In genomic region chr14:102953100-102953499, GRCh38 we compare ENCODE assay signal across 17 cellular contexts. TPM values are rescaled to one million over a fixed set of nuclear protein-coding genes. Genes with fewer than 3 reads are reported as not detected.
DNase-seq lines count a peak whose midpoint lies in the region; ATAC-seq, FAIRE-seq and TF ChIP-seq lines count a peak whose summit lies in the region.
"Had no signal": no experiment of that assay in that cellular context is flagged by ENCODE, and none has a peak within 500 bp of the region (broad histone marks: within the 10 kb centered on the region; RNA-seq: fewer than 3 reads in every experiment).

No MANE protein-coding gene starts in this region.

- H2BK5ac ChIP-seq in H1 (ENCODE audit: low read depth, low read length), result peak overlapping the region; percentile 60; the same call in 1 of the 2 replicates

- H3K18ac ChIP-seq in H1 (ENCODE audit: extremely low read depth, low read length), result no peak overlapping the region

- H3K4me1 Mint-ChIP-seq in type B pancreatic cell (ENCODE audit: unreplicated experiment), result no peaks in the 10 kb centered on the region

- H3K9ac ChIP-seq in OCI-LY1 (ENCODE audit: low read length), result peak overlapping the region; percentile 35
- no peak overlapping the region for H3K9ac ChIP-seq in H1 (replicated peaks in 1 of 4; ENCODE audit: extremely low read depth in 1 of 4, low read depth in 3 of 4, low read length in 3 of 4)
- H3K9ac ChIP-seq in smooth muscle cell (ENCODE audit: low read depth), result no peak overlapping the region

- no peak overlapping the region for H3K23ac ChIP-seq in H1 (ENCODE audit: insufficient read length)

- WGBS in H1 (ENCODE audit: extremely low coverage in 1 of 2, insufficient coverage in 1 of 2, insufficient read length in 1 of 2, insufficient replicate concordance in 2 of 2, low coverage in 1 of 2, low lambda C conversion rate in 2 of 2, missing lambda C conversion rate in 1 of 2), 2 experiments, result 92% methylated on average over 15 of the region's 15 CpGs; no CpG with 5 or more reads in 1 of the 2 experiments
- 97% methylated on average over 15 of the region's 15 CpGs for WGBS in smooth muscle cell (ENCODE audit: low lambda C conversion rate)
- WGBS in ovary, 3 donors, result 88 to 95% (median 91%) methylated on average over 15 of the region's 15 CpGs

- H3K27ac ChIP-seq in OCI-LY1 (ENCODE audit: low read depth, low read length, poor library complexity, severe bottlenecking) (peak overlapping the region; percentile 97), H1 (ENCODE audit: low read depth, low read length) (no peak overlapping the region), smooth muscle cell (ENCODE audit: low read depth) (no peak overlapping the region), ovary (no peak overlapping the region)

- TF ChIP-seq CTCF in OCI-LY1 (IDR thresholded peaks at IDR 0.05; ENCODE audit: low read length) (no peak), H1 (IDR thresholded peaks at IDR 0.05; ENCODE audit: control extremely low read depth in 1 of 3, insufficient read depth in 1 of 3, low read depth in 1 of 3, low read length in 3 of 3) (no peak), omental fat pad (IDR thresholded peaks at IDR 0.05) (no peak), smooth muscle cell (IDR thresholded peaks at IDR 0.05; ENCODE audit: borderline replicate concordance, insufficient read depth, poor library complexity, severe bottlenecking) (no peak), ovary (IDR thresholded peaks at IDR 0.05) (no peak), type B pancreatic cell (conservative IDR thresholded peaks at IDR 0.05) (no peak)

- no peak overlapping the region for H2BK120ac ChIP-seq in H1 (replicated peaks; ENCODE audit: low read depth, low read length)

- no peaks in the 10 kb centered on the region for H3K9me2 ChIP-seq in OCI-LY1 (ENCODE audit: low read depth, low read length)

- FAIRE-seq in H1 (lab: Jason Lieb, UNC), result no peak
- FAIRE-seq: A204.1, GM12878, HTR-8/SVneo had no signal

- no peak overlapping the region for H3K4ac ChIP-seq in H1 (replicated peaks; ENCODE audit: insufficient read length, low read depth, low read length)

- no peak overlapping the region for H4K8ac ChIP-seq in H1 (ENCODE audit: extremely low read depth, insufficient read depth, low read length)

- H4K91ac ChIP-seq in H1 (replicated peaks; ENCODE audit: insufficient read length, low read length), result no peak overlapping the region

- H4K5ac ChIP-seq in H1 (ENCODE audit: insufficient read length, low read depth, low read length), result no peak overlapping the region

- H3K9me3 Mint-ChIP-seq in type B pancreatic cell, result no peaks in the 10 kb centered on the region
- H3K9me3 Mint-ChIP-seq: CD14-positive monocyte; CD4-positive, alpha-beta memory T cell; H9; IgD-negative memory B cell had no signal

- peak; percentile 22 for ATAC-seq in omental fat pad (ENCODE audit: low FRiP score)
- ATAC-seq: GM12878 had no signal

- H2BK15ac ChIP-seq in H1 (ENCODE audit: low read length), result no peak overlapping the region

- no peak overlapping the region for H2BK12ac ChIP-seq in H1 (ENCODE audit: low read depth, low read length)

- peaks cover 13% of the 10 kb centered on the region for H3K36me3 Mint-ChIP-seq in type B pancreatic cell

- H3K4me3 ChIP-seq in OCI-LY1 (ENCODE audit: low read depth, low read length, poor library complexity, severe bottlenecking), result no peak overlapping the region
- H3K4me3 ChIP-seq in H1 (ENCODE audit: extremely low read depth in 1 of 4, insufficient read depth in 2 of 4, low read depth in 3 of 4, low read length in 4 of 4), result no peak overlapping the region
- H3K4me3 ChIP-seq in smooth muscle cell, result no peak overlapping the region
- no peak overlapping the region for H3K4me3 ChIP-seq in ovary
- H3K4me3 ChIP-seq: GM12878 had no signal

- no peak overlapping the region for H3K56ac ChIP-seq in H1 (replicated peaks; ENCODE audit: insufficient read length, low read depth, low read length)

- DNase-seq in H1 (ENCODE audit: low read depth in 1 of 2, low spot score in 2 of 2), result no peak
- no peak for DNase-seq in omental fat pad (ENCODE audit: low spot score)
- no peak for DNase-seq in smooth muscle cell (lab: John Stamatoyannopoulos, UW; ENCODE audit: unreplicated experiment)
- no peak for DNase-seq in ovary
- no peak for DNase-seq in NCI-H2171 (lab: John Stamatoyannopoulos, UW)
- no peak for DNase-seq in type B pancreatic cell (ENCODE audit: extremely low spot score, unreplicated experiment)
- DNase-seq: AML-193; CD4-positive, alpha-beta memory T cell; DMS79 treated with DMSO at 0.1 percent for 48 hours; GOT3; H9 had no signal

- H3K27ac Mint-ChIP-seq in type B pancreatic cell, result no peak overlapping the region
- H3K27ac Mint-ChIP-seq: IgD-negative memory B cell had no signal

- H4K20me1 ChIP-seq in OCI-LY1 (ENCODE audit: insufficient read depth, low read length), result no peaks in the 10 kb centered on the region
- peaks cover 7 to 11% of the 10 kb centered on the region in 2 experiments for H4K20me1 ChIP-seq in H1 (replicated peaks in 1 of 2; ENCODE audit: control insufficient read depth in 1 of 2, insufficient read depth in 2 of 2, low read length in 2 of 2)
- H4K20me1 ChIP-seq in smooth muscle cell (ENCODE audit: low read depth), result peaks cover 28% of the 10 kb centered on the region

- peaks cover 73% of the 10 kb centered on the region for H3K4me1 ChIP-seq in OCI-LY1 (ENCODE audit: insufficient read depth, low read length, severe bottlenecking)
- no peaks in the 10 kb centered on the region for H3K4me1 ChIP-seq in H1 (replicated peaks in 1 of 4; ENCODE audit: control insufficient read depth in 3 of 4, insufficient read depth in 4 of 4, low read length in 3 of 4)
- no peaks in the 10 kb centered on the region for H3K4me1 ChIP-seq in smooth muscle cell (ENCODE audit: low read depth)
- H3K4me1 ChIP-seq in ovary (ENCODE audit: insufficient read depth), result no peaks in the 10 kb centered on the region

- no peak overlapping the region for H2AFZ ChIP-seq in OCI-LY1 (ENCODE audit: low read length)
- no peak overlapping the region for H2AFZ ChIP-seq in H1 (ENCODE audit: low read length)
- no peak overlapping the region for H2AFZ ChIP-seq in smooth muscle cell (ENCODE audit: low read depth)

- H3K9me3 ChIP-seq in OCI-LY1 (ENCODE audit: low read length) (no peaks in the 10 kb centered on the region), H1 (ENCODE audit: insufficient read depth in 2 of 2, low read depth in 1 of 2, low read length in 1 of 2) (no peaks in the 10 kb centered on the region), smooth muscle cell (replicated peaks; ENCODE audit: low read depth) (no peaks in the 10 kb centered on the region), ovary (no peaks in the 10 kb centered on the region)

- no peak overlapping the region for H2BK20ac ChIP-seq in H1 (ENCODE audit: low read length)

- no peaks in the 10 kb centered on the region; the same call in 1 of the 2 replicates for H3K36me3 ChIP-seq in OCI-LY1 (ENCODE audit: insufficient read depth, low read length)
- H3K36me3 ChIP-seq in H1 (ENCODE audit: control insufficient read depth in 2 of 4, insufficient read depth in 4 of 4, low read length in 3 of 4), result peaks cover 15 to 57% (median 50%) of the 10 kb centered on the region in 4 experiments; a peak in 7 of 8 replicates
- H3K36me3 ChIP-seq in smooth muscle cell (ENCODE audit: low read depth), result peaks cover 10% of the 10 kb centered on the region
- no peaks in the 10 kb centered on the region for H3K36me3 ChIP-seq in ovary

- H3F3A ChIP-seq in OCI-LY1 (ENCODE audit: insufficient read depth, low read length) (no peaks in the 10 kb centered on the region), smooth muscle cell (ENCODE audit: low read depth) (no peaks in the 10 kb centered on the region)

- H3K27me3 ChIP-seq in OCI-LY1 (ENCODE audit: insufficient read depth, low read length), result no peaks in the 10 kb centered on the region
- H3K27me3 ChIP-seq in H1 (replicated peaks in 1 of 4; ENCODE audit: control insufficient read depth in 3 of 4, extremely low read depth in 1 of 4, insufficient read depth in 3 of 4, low read length in 3 of 4), result no peaks in the 10 kb centered on the region
- no peaks in the 10 kb centered on the region for H3K27me3 ChIP-seq in smooth muscle cell (ENCODE audit: low read depth)
- H3K27me3 ChIP-seq in ovary, result no peaks in the 10 kb centered on the region

- no peaks in the 10 kb centered on the region for H3K23me2 ChIP-seq in H1 (ENCODE audit: low read depth, low read length)

- TF ChIP-seq POLR2A in H1 (IDR thresholded peaks at IDR 0.05; ENCODE audit: control extremely low read depth in 1 of 2, low read depth in 2 of 2, low read length in 2 of 2) (no peak), ovary (IDR thresholded peaks at IDR 0.05) (no peak)

- TF ChIP-seq EP300 in H1 (IDR thresholded peaks at IDR 0.05; ENCODE audit: borderline replicate concordance in 1 of 2, low read depth in 2 of 2, low read length in 2 of 2), result no peak
- TF ChIP-seq EP300 in ovary (IDR thresholded peaks at IDR 0.05), result no peak

- H3K79me2 ChIP-seq in OCI-LY1 (ENCODE audit: insufficient read depth, low read length), result no peaks in the 10 kb centered on the region
- H3K79me2 ChIP-seq in H1 (ENCODE audit: control insufficient read depth in 1 of 2, insufficient read depth in 2 of 2, low read length in 2 of 2), result no peaks in the 10 kb centered on the region
- H3K79me2 ChIP-seq in smooth muscle cell (ENCODE audit: low read depth), result no peaks in the 10 kb centered on the region

- no peak overlapping the region for H3K4me3 Mint-ChIP-seq in type B pancreatic cell
- H3K4me3 Mint-ChIP-seq: CD14-positive monocyte; CD4-positive, alpha-beta memory T cell; H9; IgD-negative memory B cell had no signal

- no peaks in the 10 kb centered on the region for H3K79me1 ChIP-seq in H1 (ENCODE audit: low read depth, low read length)

- CTCF ChIA-PET in H1 (lab: Charles Lee; ENCODE audit: partially characterized antibody), result interaction anchor here (1.0 to 1.3 kb wide), 2 partner anchors 17 to 258 kb away, joined by 3 to 4 read pairs; no protein-coding TSS in a partner anchor

- H3K14ac ChIP-seq in H1 (ENCODE audit: insufficient read length), result no peak overlapping the region

- peak overlapping the region; percentile 38 for H3K4me2 ChIP-seq in OCI-LY1 (ENCODE audit: low read length)
- no peak overlapping the region for H3K4me2 ChIP-seq in H1 (ENCODE audit: insufficient read depth in 1 of 2, low read depth in 2 of 2, low read length in 2 of 2)
- H3K4me2 ChIP-seq in smooth muscle cell, result no peak overlapping the region

- H2AK5ac ChIP-seq in H1 (ENCODE audit: low read depth, low read length), result no peak overlapping the region

- intact Hi-C loops in ovary (cut with DNase I), result no loop called here

- no peaks in the 10 kb centered on the region for H3K27me3 Mint-ChIP-seq in type B pancreatic cell
- H3K27me3 Mint-ChIP-seq: CD4-positive, alpha-beta memory T cell; IgD-negative memory B cell had no signal

- POLR2A ChIA-PET in H1 (lab: Charles Lee; ENCODE audit: partially characterized antibody), result no interaction called here

- TF ChIP-seq RAD21 in H1 (IDR thresholded peaks at IDR 0.05 in 1 of 2, conservative IDR thresholded peaks at IDR 0.05 in 1 of 2; ENCODE audit: low read depth in 2 of 2, low read length in 2 of 2), result no peak

RNA-seq across cellular contexts. Expression of gene AMN, which starts 30.6 kb away (rescaled TPM):
- 0.99 and 1.5 TPM in 2 replicates for total RNA-seq in H1 (2021; fragmentation: NEBNext Ultra II Directional; extraction: Animal tissue kit (Norgen Biotek cat#: 25700))
- polyA plus RNA-seq in H1 (2011; rRNA removed), result 0.77 and 1.5 TPM in 2 replicates
- 0.78 TPM for polyA plus RNA-seq in H1 (2011; cell fraction: cytosol; rRNA removed)
- polyA plus RNA-seq in H1 (2011; cell fraction: nucleus; rRNA removed), result 5.4 TPM
- polyA plus RNA-seq in H1 (2012, experiment 1 of 2), result 0.54 to 0.84 TPM (median 0.70 TPM) in 4 replicates
- polyA plus RNA-seq in H1 (2012, experiment 2 of 2), result 0.45 TPM
- polyA plus RNA-seq in H1 (2013, experiment 1 of 2), result 1.5 TPM
- polyA plus RNA-seq in H1 (2013, experiment 2 of 2), result 1.3 TPM
- polyA minus RNA-seq in H1 (2011; rRNA and poly(A)+ RNA removed), result 0.16 TPM in 1 of 2 replicates, not detected in the other
- 0.59 TPM for polyA minus RNA-seq in H1 (2011; cell fraction: cytosol; rRNA and poly(A)+ RNA removed)
- polyA minus RNA-seq in H1 (2011; cell fraction: nucleus; rRNA and poly(A)+ RNA removed), result 0.50 TPM
- total RNA-seq in omental fat pad, result 1 to 10 TPM in 2 of 4 donors, under 1 TPM in 2; 0.72 to 2.7 (median 1.7) TPM
- 0.31 TPM in 1 of 2 replicates, not detected in the other for total RNA-seq in smooth muscle cell
- 0.65 and 1.2 TPM in 2 replicates for polyA plus RNA-seq in smooth muscle cell
- 1 to 10 TPM in 3 of 7 donors, under 1 TPM in 4; 0.10 to 4.6 (median 0.71) TPM for total RNA-seq in ovary
- under 1 TPM in 1 of 2 donors, not detected in 1; 0.47 TPM for polyA plus RNA-seq in ovary
- 18.3 and 51.7 TPM in 2 replicates for total RNA-seq in type B pancreatic cell (ENCODE audit: low replicate concordance)
- polyA plus RNA-seq: CD14-positive monocyte had no signal
